23 cellular contexts compared by ENCODE assay signal in the genomic region with DNA sequence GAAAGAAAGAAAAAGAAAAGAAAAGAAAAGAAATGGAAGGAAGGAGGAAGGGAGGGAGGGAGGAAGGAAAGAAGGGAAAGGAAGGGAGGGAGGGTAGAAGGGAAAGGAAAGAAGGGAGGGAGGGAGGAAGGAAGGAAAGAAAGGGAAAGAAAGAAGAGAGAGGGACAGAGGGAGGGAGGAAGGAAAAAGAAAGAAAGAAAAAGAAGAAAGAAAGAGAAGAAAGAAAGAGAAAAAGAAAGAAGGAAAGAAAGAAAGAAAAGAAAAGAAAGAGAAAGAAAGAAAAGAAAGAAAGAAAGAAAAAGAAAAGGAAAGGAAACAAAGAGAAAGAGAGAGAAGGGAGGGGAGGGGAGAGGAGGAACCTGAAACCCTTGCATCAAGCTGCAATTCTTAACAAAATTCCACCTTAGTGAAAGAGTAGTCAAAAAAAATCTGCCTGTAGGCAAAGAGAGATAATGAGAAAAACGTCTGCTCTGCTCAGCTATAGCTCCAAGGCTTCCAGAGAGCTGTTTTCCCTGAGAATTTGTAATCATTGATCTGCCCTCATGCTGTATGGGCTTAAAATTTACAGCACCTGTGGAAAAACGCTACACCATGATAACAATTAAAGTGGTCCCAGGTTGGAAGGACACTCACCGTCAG. TPM values are rescaled to one million over a fixed set of nuclear protein-coding genes. Genes with fewer than 3 reads are reported as not detected.
DNase-seq lines count a peak whose midpoint lies in the region; ATAC-seq, FAIRE-seq and TF ChIP-seq lines count a peak whose summit lies in the region.
"Had no signal": no experiment of that assay in that cellular context is flagged by ENCODE, and none has a peak within 500 bp of the region (broad histone marks: within the 10 kb centered on the region; RNA-seq: fewer than 3 reads in every experiment).

No MANE protein-coding gene starts in this region.

- no peak overlapping the region for H2BK5ac ChIP-seq in trophoblast cell (ENCODE audit: low read depth, low read length, poor library complexity)

- H3K27ac ChIP-seq in HepG2 (ENCODE audit: extremely low read length, insufficient read depth, low read length) (no peak overlapping the region), right lobe of liver (no peak overlapping the region), HUES64 (ENCODE audit: low read depth, low read length) (peak overlapping the region; percentile 49; the same call in 1 of the 2 replicates), trophoblast cell (ENCODE audit: low read depth, low read length) (no peak overlapping the region)
- H3K27ac ChIP-seq: A549, KMS-11, PC-9 had no signal

- H3K27me3 Mint-ChIP-seq in dendritic cell treated with granulocyte-macrophage colony-stimulating factor and Interleukin-4, amounts not matched to agents 40 ng/mL and 50 ng/mL, for 4 days: peaks cover 1% of the 10 kb centered on the region

- no peak overlapping the region for H2BK120ac ChIP-seq in trophoblast cell (ENCODE audit: insufficient read depth, low read length, poor library complexity)

- H3K4me3 ChIP-seq in HepG2 (replicated peaks in 1 of 3; ENCODE audit: insufficient read depth in 1 of 3, low read depth in 2 of 3, low read length in 3 of 3) (no peak overlapping the region), right lobe of liver (no peak overlapping the region), HUES64 (ENCODE audit: low read length) (no peak overlapping the region), trophoblast cell (ENCODE audit: low read depth, low read length) (no peak overlapping the region)
- H3K4me3 ChIP-seq: A549, HAP-1, PC-9 had no signal

- TF ChIP-seq CTCF in HepG2 (CRISPR knock-in tag; IDR thresholded peaks at IDR 0.05) (no peak), right lobe of liver (IDR thresholded peaks at IDR 0.05) (no peak)

- FAIRE-seq in HepG2 (lab: Jason Lieb, UNC): no peak
- FAIRE-seq: A549, GM19239 had no signal

- no peak overlapping the region for H4K12ac ChIP-seq in trophoblast cell (ENCODE audit: low read depth, low read length)

- intact Hi-C loops in HepG2 (cut with micrococcal nuclease; ENCODE audit: unreplicated experiment): no loop called here
- intact Hi-C loops in right lobe of liver (cut with DNase I): no loop called here
- intact Hi-C loops in dendritic cell treated with granulocyte-macrophage colony-stimulating factor and Interleukin-4, amounts not matched to agents 40 ng/mL and 50 ng/mL, for 4 days (cut with micrococcal nuclease): no loop called here

- H2AK5ac ChIP-seq in trophoblast cell (ENCODE audit: low read length): no peak overlapping the region

- no peak overlapping the region for H3K4me2 ChIP-seq in HepG2 (ENCODE audit: low read depth, low read length)
- H3K4me2 ChIP-seq in trophoblast cell (ENCODE audit: low read length): no peak overlapping the region
- H3K4me2 ChIP-seq: A549, KMS-11, PC-9 had no signal

- H3K23ac ChIP-seq in trophoblast cell (ENCODE audit: low read length): no peak overlapping the region

- H3K9me3 ChIP-seq in HepG2 (ENCODE audit: low read length) (no peaks in the 10 kb centered on the region), right lobe of liver (no peaks in the 10 kb centered on the region), HUES64 (ENCODE audit: insufficient read depth, low read depth, low read length) (no peaks in the 10 kb centered on the region), trophoblast cell (ENCODE audit: insufficient read depth, low read depth, low read length) (peaks cover 2% of the 10 kb centered on the region)
- H3K9me3 ChIP-seq: A549, BE2C, HAP-1 had no signal

- H4K8ac ChIP-seq in trophoblast cell (ENCODE audit: low read depth, low read length): no peak overlapping the region

- no peaks in the 10 kb centered on the region for H3K9me3 Mint-ChIP-seq in dendritic cell treated with granulocyte-macrophage colony-stimulating factor and Interleukin-4, amounts not matched to agents 40 ng/mL and 50 ng/mL, for 4 days

- peak overlapping the region; percentile 56 for H3K27ac Mint-ChIP-seq in dendritic cell treated with granulocyte-macrophage colony-stimulating factor and Interleukin-4, amounts not matched to agents 40 ng/mL and 50 ng/mL, for 4 days
- H3K27ac Mint-ChIP-seq: T-cell had no signal

- no peak for TF ChIP-seq RAD21 in HepG2 (CRISPR knock-in tag; IDR thresholded peaks at IDR 0.05)

- H3K27me3 ChIP-seq in HepG2 (ENCODE audit: control insufficient read depth in 1 of 2, insufficient read depth in 2 of 2, low read length in 2 of 2) (no peaks in the 10 kb centered on the region), right lobe of liver (no peaks in the 10 kb centered on the region), HUES64 (ENCODE audit: insufficient read depth, low read length) (no peaks in the 10 kb centered on the region), trophoblast cell (ENCODE audit: insufficient read depth, low read length) (no peaks in the 10 kb centered on the region)
- H3K27me3 ChIP-seq: BE2C had no signal

- H3K18ac ChIP-seq in trophoblast cell (ENCODE audit: low read length): no peak overlapping the region

- H3K79me1 ChIP-seq in trophoblast cell (ENCODE audit: low read length): peaks cover 1% of the 10 kb centered on the region

- no peaks in the 10 kb centered on the region for H3K36me3 Mint-ChIP-seq in dendritic cell treated with granulocyte-macrophage colony-stimulating factor and Interleukin-4, amounts not matched to agents 40 ng/mL and 50 ng/mL, for 4 days (ENCODE audit: low read depth)
- H3K36me3 Mint-ChIP-seq: T-cell had no signal

- in situ Hi-C loops in HepG2 (cut with HindIII; ENCODE audit: extremely low pct_ligation_motif_present, low pct_unique_long_range_greater_than_20kb): no loop called here

- H3K4me1 ChIP-seq in HepG2 (ENCODE audit: insufficient read depth, low read length) (no peaks in the 10 kb centered on the region), right lobe of liver (no peaks in the 10 kb centered on the region), HUES64 (ENCODE audit: insufficient read depth, low read length) (peaks cover 39% of the 10 kb centered on the region), trophoblast cell (ENCODE audit: control insufficient read depth in 1 of 2, insufficient read depth in 2 of 2, low read length in 2 of 2) (peaks cover 2 to 4% of the 10 kb centered on the region in 2 experiments)
- H3K4me1 ChIP-seq: A549, BE2C, HAP-1 had no signal

- no TSS peak for BruUV-seq in HepG2 (replicated peaks; lab: Mats Ljungman, UMichigan)

- no peak for TF ChIP-seq POLR2A in HepG2 (IDR thresholded peaks at IDR 0.05; ENCODE audit: insufficient read depth in 1 of 2, low read depth in 2 of 2, low read length in 2 of 2)
- no peak for TF ChIP-seq POLR2A in right lobe of liver (IDR thresholded peaks at IDR 0.05)

- H2BK12ac ChIP-seq in trophoblast cell (ENCODE audit: low read length): no peak overlapping the region

- no peak overlapping the region for H3K9ac ChIP-seq in HepG2 (ENCODE audit: insufficient read depth, low read depth, low read length)
- 0 out of 2 replicates have a peak overlapping the region, but pooled peaks have one; percentile 29 for H3K9ac ChIP-seq in HUES64 (ENCODE audit: low read depth, low read length)
- H3K9ac ChIP-seq in trophoblast cell (ENCODE audit: low read length): no peak overlapping the region
- H3K9ac ChIP-seq: KMS-11 had no signal

- H3K4me1 Mint-ChIP-seq in dendritic cell treated with granulocyte-macrophage colony-stimulating factor and Interleukin-4, amounts not matched to agents 40 ng/mL and 50 ng/mL, for 4 days (ENCODE audit: low read depth): peaks cover 16% of the 10 kb centered on the region
- H3K4me1 Mint-ChIP-seq: T-cell had no signal

- H3K4me3 Mint-ChIP-seq in dendritic cell treated with granulocyte-macrophage colony-stimulating factor and Interleukin-4, amounts not matched to agents 40 ng/mL and 50 ng/mL, for 4 days: no peak overlapping the region
- H3K4me3 Mint-ChIP-seq: T-cell had no signal

- H2AFZ ChIP-seq in HepG2 (ENCODE audit: low read length) (no peak overlapping the region), trophoblast cell (ENCODE audit: insufficient read depth, low read length, poor library complexity) (no peak overlapping the region)
- H2AFZ ChIP-seq: PC-9 had no signal

- H4K20me1 ChIP-seq in HepG2 (ENCODE audit: insufficient read depth, low read length): no peaks in the 10 kb centered on the region

- TF ChIP-seq EP300 in HepG2 (IDR thresholded peaks at IDR 0.05; ENCODE audit: low read depth in 2 of 2, low read length in 2 of 2): no peak
- TF ChIP-seq EP300 in HepG2 (CRISPR knock-in tag; IDR thresholded peaks at IDR 0.05; ENCODE audit: borderline replicate concordance): no peak

- H3K79me2 ChIP-seq in HepG2 (ENCODE audit: insufficient read depth, low read length) (no peaks in the 10 kb centered on the region), trophoblast cell (ENCODE audit: control insufficient read depth, insufficient read depth, low read length, poor library complexity) (no peaks in the 10 kb centered on the region)

- no peak for DNase-seq in HepG2 (ENCODE audit: low spot score)
- DNase-seq in right lobe of liver: no peak
- peak; percentile 4 to 69 for DNase-seq in trophoblast cell
- DNase-seq in pons (ENCODE audit: low spot score): no peak
- DNase-seq in activated naive CD4-positive, alpha-beta T cell treated with anti-CD3 and anti-CD28 coated beads, Interleukin-2, amount 50 U/mL, for 16 hours: no peak
- DNase-seq in amygdala (lab: John Stamatoyannopoulos, UW): no peak
- DNase-seq: BE2C, EL, NCI-H1105, NCI-H2029 treated with DMSO at 0.1 percent for 48 hours, NCI-H2171 treated with DMSO at 0.1 percent for 48 hours, NCI-H524 treated with DMSO at 0.1 percent for 48 hours, NCI-H82, PC-9, RPMI8226, SHP77, T-cell had no signal

- no peak overlapping the region for H4K91ac ChIP-seq in trophoblast cell (ENCODE audit: low read depth, low read length)

- no peak for ATAC-seq in HepG2
- no peak for ATAC-seq in right lobe of liver
- ATAC-seq: A549, T-cell had no signal

- POLR2A ChIA-PET in HepG2 (lab: Yijun Ruan, JAX): no interaction called here

- H3K14ac ChIP-seq in trophoblast cell (ENCODE audit: low read length): no peak overlapping the region

- CTCF ChIA-PET in HepG2 (lab: Yijun Ruan, JAX; ENCODE audit: low intra/inter-chr PET ratio, low total read pairs): no interaction called here

- H3K36me3 ChIP-seq in HepG2 (replicated peaks in 1 of 2; ENCODE audit: control insufficient read depth in 1 of 2, insufficient read depth in 2 of 2, low read length in 2 of 2) (no peaks in the 10 kb centered on the region), right lobe of liver (no peaks in the 10 kb centered on the region), HUES64 (ENCODE audit: insufficient read depth, low read length) (no peaks in the 10 kb centered on the region), trophoblast cell (ENCODE audit: control insufficient read depth in 1 of 2, insufficient read depth in 2 of 2, low read length in 2 of 2) (no peaks in the 10 kb centered on the region)
- H3K36me3 ChIP-seq: BE2C, HAP-1 had no signal

- 0% methylated on average over 3 of the region's 3 CpGs for WGBS in HepG2 (ENCODE audit: low lambda C conversion rate)
- WGBS in right lobe of liver (ENCODE audit: insufficient coverage, low coverage, low lambda C conversion rate, missing lambda C conversion rate): 21% methylated on average over 3 of the region's 3 CpGs
- 27% methylated on average over 3 of the region's 3 CpGs for WGBS in HUES64
- WGBS in trophoblast cell (ENCODE audit: extremely low coverage, insufficient coverage, insufficient read length): no CpG with 5 or more reads among the region's 3 CpGs

- H3K4ac ChIP-seq in trophoblast cell (ENCODE audit: low read depth, low read length): no peak overlapping the region

RNA-seq across cellular contexts. Expression of a gene that starts 16.7 kb away (rescaled TPM):
- total RNA-seq in HepG2 (2016; rRNA removed; fragmentation: Illumina TruSeq; extraction: Trizol): not detected in 2 replicates
- total RNA-seq in HepG2 (2016; cell fraction: cytosol; rRNA removed; fragmentation: Illumina TruSeq; extraction: Trizol; ENCODE audit: low read depth): not detected in 2 replicates
- total RNA-seq in HepG2 (2016; cell fraction: insoluble cytoplasmic fraction; rRNA removed; fragmentation: Illumina TruSeq; extraction: Trizol): not detected in 2 replicates
- total RNA-seq in HepG2 (2016; cell fraction: membrane; rRNA removed; fragmentation: Illumina TruSeq; extraction: Trizol): not detected in 2 replicates
- not detected in 2 replicates for total RNA-seq in HepG2 (2016; cell fraction: nucleus; rRNA removed; fragmentation: Illumina TruSeq; extraction: Trizol)
- polyA plus RNA-seq in HepG2 (2011; rRNA removed): not detected in 2 replicates
- polyA plus RNA-seq in HepG2 (2011; cell fraction: cytosol; rRNA removed): 0.01 TPM in 1 of 2 replicates, not detected in the other
- polyA plus RNA-seq in HepG2 (2011; cell fraction: nucleus; rRNA removed): not detected in 2 replicates
- polyA plus RNA-seq in HepG2 (2012): not detected in 2 replicates
- not detected in 2 replicates for polyA plus RNA-seq in HepG2 (2016; cell fraction: cytosol; fragmentation: Illumina TruSeq; extraction: Trizol; ENCODE audit: low read depth)
- polyA plus RNA-seq in HepG2 (2016; cell fraction: insoluble cytoplasmic fraction; fragmentation: Illumina TruSeq; extraction: Trizol; ENCODE audit: low read depth): not detected in 2 replicates
- polyA plus RNA-seq in HepG2 (2016; cell fraction: membrane; fragmentation: Illumina TruSeq; extraction: Trizol; ENCODE audit: low read depth): not detected in 2 replicates
- polyA plus RNA-seq in HepG2 (2016; cell fraction: nucleus; fragmentation: Illumina TruSeq; extraction: Trizol; ENCODE audit: insufficient read depth, low read depth): not detected in 2 replicates
- polyA minus RNA-seq in HepG2 (2011; rRNA and poly(A)+ RNA removed; ENCODE audit: low replicate concordance): 0.05 TPM in 1 of 2 replicates, not detected in the other
- polyA minus RNA-seq in HepG2 (2011; cell fraction: cytosol; rRNA and poly(A)+ RNA removed): not detected in 2 replicates
- polyA minus RNA-seq in HepG2 (2011; cell fraction: nucleus; rRNA and poly(A)+ RNA removed): not detected in 2 replicates
- total RNA-seq in right lobe of liver: 1 to 10 TPM; 2.3 to 6.6 (median 4.7) TPM
- polyA plus RNA-seq in HUES64 (2013, experiment 1 of 2): 1.00 TPM
- 1.3 TPM for polyA plus RNA-seq in HUES64 (2013, experiment 2 of 2)
- polyA plus RNA-seq in trophoblast cell (2013): 0.47 and 0.57 TPM in 2 replicates
- total RNA-seq: PC-9 had no signal

RNA-seq across cellular contexts. Expression of a gene that starts 43.8 kb away (rescaled TPM):
- total RNA-seq in HepG2 (2016; rRNA removed; fragmentation: Illumina TruSeq; extraction: Trizol) (15.9 and 19.5 TPM in 2 replicates), right lobe of liver (10 to 100 TPM; 22.8 to 43.2 (median 25.0) TPM)
- 1.7 and 2.4 TPM in 2 replicates for total RNA-seq in HepG2 (2016; cell fraction: cytosol; rRNA removed; fragmentation: Illumina TruSeq; extraction: Trizol; ENCODE audit: low read depth)
- total RNA-seq in HepG2 (2016; cell fraction: insoluble cytoplasmic fraction; rRNA removed; fragmentation: Illumina TruSeq; extraction: Trizol): 14.8 and 18.7 TPM in 2 replicates
- 3.8 and 4.1 TPM in 2 replicates for total RNA-seq in HepG2 (2016; cell fraction: membrane; rRNA removed; fragmentation: Illumina TruSeq; extraction: Trizol)
- total RNA-seq in HepG2 (2016; cell fraction: nucleus; rRNA removed; fragmentation: Illumina TruSeq; extraction: Trizol): 21.1 and 25.0 TPM in 2 replicates
- polyA plus RNA-seq in HepG2 (2011; rRNA removed): 5.5 and 6.1 TPM in 2 replicates
- 4.8 and 5.1 TPM in 2 replicates for polyA plus RNA-seq in HepG2 (2011; cell fraction: cytosol; rRNA removed)
- polyA plus RNA-seq in HepG2 (2011; cell fraction: nucleus; rRNA removed): 13.2 and 13.5 TPM in 2 replicates
- polyA plus RNA-seq in HepG2 (2012): 6.4 and 7.6 TPM in 2 replicates
- polyA plus RNA-seq in HepG2 (2016; cell fraction: cytosol; fragmentation: Illumina TruSeq; extraction: Trizol; ENCODE audit: low read depth): 0.44 and 0.52 TPM in 2 replicates
- polyA plus RNA-seq in HepG2 (2016; cell fraction: insoluble cytoplasmic fraction; fragmentation: Illumina TruSeq; extraction: Trizol; ENCODE audit: low read depth): 8.3 and 8.6 TPM in 2 replicates
- 0.88 and 1.5 TPM in 2 replicates for polyA plus RNA-seq in HepG2 (2016; cell fraction: membrane; fragmentation: Illumina TruSeq; extraction: Trizol; ENCODE audit: low read depth)
- polyA plus RNA-seq in HepG2 (2016; cell fraction: nucleus; fragmentation: Illumina TruSeq; extraction: Trizol; ENCODE audit: insufficient read depth, low read depth): 10.6 and 13.5 TPM in 2 replicates
- polyA minus RNA-seq in HepG2 (2011; rRNA and poly(A)+ RNA removed; ENCODE audit: low replicate concordance): 2.8 and 29.3 TPM in 2 replicates
- polyA minus RNA-seq in HepG2 (2011; cell fraction: cytosol; rRNA and poly(A)+ RNA removed): 11.0 and 13.4 TPM in 2 replicates
- 45.6 and 57.7 TPM in 2 replicates for polyA minus RNA-seq in HepG2 (2011; cell fraction: nucleus; rRNA and poly(A)+ RNA removed)
- 2.9 TPM for polyA plus RNA-seq in HUES64 (2013, experiment 1 of 2)
- 2.3 TPM for polyA plus RNA-seq in HUES64 (2013, experiment 2 of 2)
- polyA plus RNA-seq in trophoblast cell (2013): 5.5 and 5.6 TPM in 2 replicates

Comparison
In these comparisons a context has a peak if more than half of its experiments do, and no peak if none do; other contexts are left out.
1. DNase-seq: peak in trophoblast cell (2 of 2); none in HepG2 (single experiment), right lobe of liver (0 of 3), pons (single experiment), activated naive CD4-positive, alpha-beta T cell treated with anti-CD3 and anti-CD28 coated beads, Interleukin-2, amount 50 U/mL, for 16 hours (single experiment) and amygdala (0 of 56).